25 cellular contexts compared by ENCODE assay signal in genomic region chr7:80707318-80707717, GRCh38.
"Had no signal": no experiment of that assay in that cellular context is flagged by ENCODE, and none has a peak within 500 bp of the region (broad histone marks: within the 10 kb centered on the region; RNA-seq: fewer than 3 reads in every experiment).

No MANE protein-coding gene starts in this region.

- FAIRE-seq: endometrium, keratinocyte had no signal

- ATAC-seq: activated CD8-positive, alpha-beta T cell treated with anti-CD3 and anti-CD28 coated beads for 36 hours; activated naive CD8-positive, alpha-beta T cell treated with anti-CD3 and anti-CD28 coated beads, Interleukin-2, amount 50 U/mL, for 24 hours; left lobe of liver; natural killer cell treated with Interleukin-12 subunit alpha and Interleukin-12 subunit beta and Interleukin-15 and Interleukin-18, amount 100 ng/mL, for 72 hours; stimulated activated naive CD8-positive, alpha-beta T cell treated with anti-CD3 and anti-CD28 coated beads, Interleukin-15, Interleukin-2, amounts not matched to agents 100 U/mL and 50 U/mL, for 24 hours; T-cell had no signal

- H3K27me3 Mint-ChIP-seq: activated B cell treated with CpG ODN at 0.5 μM for 24 hours; activated CD8-positive, alpha-beta T cell treated with anti-CD3 and anti-CD28 coated beads for 36 hours; natural killer cell treated with Interleukin-12 subunit alpha and Interleukin-12 subunit beta and Interleukin-15 and Interleukin-18, amount 100 ng/mL, for 72 hours had no signal

- H3K4me1 Mint-ChIP-seq: activated B cell treated with CpG ODN at 0.5 μM for 24 hours; activated naive CD8-positive, alpha-beta T cell treated with anti-CD3 and anti-CD28 coated beads, Interleukin-2, amount 50 U/mL, for 24 hours; T-cell had no signal

- H3K36me3 ChIP-seq: sigmoid colon, spleen, tibial artery had no signal

- H3K27me3 ChIP-seq: sigmoid colon, spleen, tibial artery had no signal

- H3K4me3 ChIP-seq: lung, sigmoid colon, spleen, tibial artery had no signal

- H3K4me1 ChIP-seq: sigmoid colon, tibial artery had no signal

- H3K36me3 Mint-ChIP-seq: mesothelial cell of epicardium; natural killer cell treated with Interleukin-12 subunit alpha and Interleukin-12 subunit beta and Interleukin-15 and Interleukin-18, amount 100 ng/mL, for 72 hours; T-cell had no signal

- H3K27ac Mint-ChIP-seq: activated B cell treated with CpG ODN at 0.5 μM for 24 hours; activated CD8-positive, alpha-beta T cell treated with anti-CD3 and anti-CD28 coated beads for 36 hours; activated naive CD4-positive, alpha-beta T cell treated with anti-CD3 and anti-CD28 coated beads for 36 hours; activated naive CD8-positive, alpha-beta T cell treated with anti-CD3 and anti-CD28 coated beads, Interleukin-2, amount 50 U/mL, for 24 hours; activated T-helper 2 cell treated with anti-CD3 and anti-CD28 coated beads, Interferon-gamma antibody, Interleukin-2, Interleukin-4, amounts not matched to agents 10 μg/mL and 5 μg/mL and 100 μg/mL, durations not matched to agents 14 hours and 24 hours and 36 hours; mesothelial cell of epicardium; natural killer cell treated with Interleukin-12 subunit alpha and Interleukin-12 subunit beta and Interleukin-15 and Interleukin-18, amount 100 ng/mL, for 72 hours; T-cell had no signal

- DNase-seq: activated B cell treated with CpG ODN at 0.5 μM for 24 hours; activated CD4-positive, alpha-beta T cell treated with anti-CD3 and anti-CD28 coated beads for 48 hours; activated CD8-positive, alpha-beta T cell treated with anti-CD3 and anti-CD28 coated beads for 36 hours; activated naive CD4-positive, alpha-beta T cell treated with anti-CD3 and anti-CD28 coated beads for 36 hours; activated naive CD8-positive, alpha-beta T cell treated with anti-CD3 and anti-CD28 coated beads, Interleukin-2, amount 50 U/mL, for 24 hours; activated T-cell treated with anti-CD3 and anti-CD28 coated beads, Interleukin-2, amount 50 U/mL, for 1 hour; aorta; cortex of kidney; erythroblast; hippocampal formation; posterior cingulate gyrus; sigmoid colon; spleen; stimulated activated CD8-positive, alpha-beta memory T cell treated with anti-CD3 and anti-CD28 coated beads, Interleukin-4, amount 100 ng/mL, for 48 hours; stimulated activated naive CD8-positive, alpha-beta T cell treated with anti-CD3 and anti-CD28 coated beads, Interleukin-15, Interleukin-2, amounts not matched to agents 100 U/mL and 50 U/mL, for 24 hours; substantia nigra; T-cell; tibial artery had no signal

- H3K27ac ChIP-seq: sigmoid colon, tibial artery had no signal

- H3K4me3 Mint-ChIP-seq: activated B cell treated with CpG ODN at 0.5 μM for 24 hours; activated CD8-positive, alpha-beta T cell treated with anti-CD3 and anti-CD28 coated beads for 36 hours; activated naive CD4-positive, alpha-beta T cell treated with anti-CD3 and anti-CD28 coated beads for 36 hours; activated naive CD8-positive, alpha-beta T cell treated with anti-CD3 and anti-CD28 coated beads, Interleukin-2, amount 50 U/mL, for 24 hours; mesothelial cell of epicardium; natural killer cell treated with Interleukin-12 subunit alpha and Interleukin-12 subunit beta and Interleukin-15 and Interleukin-18, amount 100 ng/mL, for 72 hours; T-cell had no signal

- H3K9me3 Mint-ChIP-seq: activated B cell treated with CpG ODN at 0.5 μM for 24 hours; activated CD8-positive, alpha-beta T cell treated with anti-CD3 and anti-CD28 coated beads for 36 hours; activated naive CD4-positive, alpha-beta T cell treated with anti-CD3 and anti-CD28 coated beads for 36 hours; activated naive CD8-positive, alpha-beta T cell treated with anti-CD3 and anti-CD28 coated beads, Interleukin-2, amount 50 U/mL, for 24 hours; activated T-helper 2 cell treated with anti-CD3 and anti-CD28 coated beads, Interferon-gamma antibody, Interleukin-2, Interleukin-4, amounts not matched to agents 10 μg/mL and 5 μg/mL and 100 μg/mL, durations not matched to agents 14 hours and 24 hours and 36 hours had no signal

- H3K9me3 ChIP-seq: sigmoid colon, spleen, tibial artery had no signal
